ENCODE assay signal across 12 cellular contexts in the genomic region with DNA sequence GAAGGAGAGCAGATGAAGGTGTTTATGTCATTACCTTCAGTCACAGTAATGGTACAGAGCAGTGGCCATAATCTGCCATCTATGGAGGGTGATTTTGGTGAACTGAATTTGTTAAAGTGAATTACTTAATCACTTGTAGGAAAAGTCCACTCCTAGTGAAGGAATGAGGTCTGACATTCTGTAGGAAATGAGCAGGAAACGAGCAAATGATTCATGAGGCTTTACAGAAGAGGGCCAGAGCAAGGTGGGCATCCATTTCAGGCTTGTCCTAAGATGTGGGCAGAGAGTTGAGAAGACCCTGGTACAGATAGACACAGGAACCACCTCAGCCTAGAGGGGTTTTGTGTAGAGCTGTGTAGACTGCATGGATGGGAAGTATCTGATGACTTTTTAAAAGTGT.
"Had no signal": no experiment of that assay in that cellular context is flagged by ENCODE, and none has a peak within 500 bp of the region (broad histone marks: within the 10 kb centered on the region; RNA-seq: fewer than 3 reads in every experiment).

No MANE protein-coding gene starts in this region.

- H3K27ac ChIP-seq: body of pancreas, thyroid gland, uterus had no signal

- ATAC-seq: activated CD4-positive, CD25-positive, alpha-beta regulatory T cell treated with anti-CD3 and anti-CD28 coated beads, Interleukin-2, amount 50 U/mL, for 24 hours; body of pancreas had no signal

- H3K4me3 ChIP-seq: body of pancreas, thyroid gland, uterus had no signal

- DNase-seq: activated CD4-positive, alpha-beta T cell treated with anti-CD3 and anti-CD28 coated beads, Interleukin-2, amount 50 U/mL, for 48 hours; body of pancreas; central memory CD4-positive, alpha-beta T cell; cortex of kidney; effector memory CD4-positive, alpha-beta T cell; hippocampal formation; stimulated activated CD4-positive, alpha-beta T cell treated with anti-CD3 and anti-CD28 coated beads, Interleukin-15, amount 100 ng/mL, for 24 hours; stimulated activated CD4-positive, alpha-beta T cell treated with anti-CD3 and anti-CD28 coated beads, Interleukin-4, amount 100 ng/mL, for 4 hours; T-helper 2 cell; thyroid gland; uterus had no signal

- H3K9me3 ChIP-seq: body of pancreas, thyroid gland, uterus had no signal

- H3K36me3 ChIP-seq: uterus had no signal

- H3K27me3 ChIP-seq: body of pancreas, thyroid gland, uterus had no signal

- H3K4me1 ChIP-seq: thyroid gland, uterus had no signal
